In the genomic region with DNA sequence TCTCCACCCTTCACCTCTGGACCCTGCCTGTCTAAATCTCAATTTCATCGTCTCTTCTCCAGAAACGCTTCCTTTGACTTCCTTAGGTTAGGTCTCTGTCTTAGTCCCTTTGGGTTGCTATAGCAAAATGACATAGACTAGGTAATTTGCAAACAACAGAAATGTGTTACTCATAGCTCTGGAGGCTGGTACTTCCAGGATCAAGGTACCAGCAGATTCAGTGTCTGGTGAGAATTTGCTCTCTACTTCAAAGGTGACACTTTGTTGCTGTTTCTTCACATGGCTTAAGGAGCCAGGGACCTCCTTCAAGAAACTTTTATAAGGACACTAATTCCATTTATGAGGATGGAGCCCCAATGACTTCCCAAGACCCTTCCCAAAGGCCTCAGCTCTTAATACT, we compare ENCODE assay signal across 8 cellular contexts.
"Had no signal": no experiment of that assay in that cellular context is flagged by ENCODE, and none has a peak within 500 bp of the region (broad histone marks: within the 10 kb centered on the region; RNA-seq: fewer than 3 reads in every experiment).

No MANE protein-coding gene starts in this region.

- H3K9me3 ChIP-seq: HAP-1 had no signal

- H3K4me1 ChIP-seq: HAP-1 had no signal

- H3K27ac ChIP-seq: GM23248 had no signal

- H2AFZ ChIP-seq: GM23248, GM23338 had no signal

- H3K4me2 ChIP-seq: GM23338 had no signal

- DNase-seq: GM23248, GOT3, H7, H9, HCEC 1CT, HFFc6 had no signal

- H3K36me3 ChIP-seq: HAP-1 had no signal

- H3K4me3 ChIP-seq: GM23248, GM23338, HAP-1 had no signal

- H3K9ac ChIP-seq: GM23248 had no signal
